Comparison of ENCODE assay signal across 8 cellular contexts in the genomic region with DNA sequence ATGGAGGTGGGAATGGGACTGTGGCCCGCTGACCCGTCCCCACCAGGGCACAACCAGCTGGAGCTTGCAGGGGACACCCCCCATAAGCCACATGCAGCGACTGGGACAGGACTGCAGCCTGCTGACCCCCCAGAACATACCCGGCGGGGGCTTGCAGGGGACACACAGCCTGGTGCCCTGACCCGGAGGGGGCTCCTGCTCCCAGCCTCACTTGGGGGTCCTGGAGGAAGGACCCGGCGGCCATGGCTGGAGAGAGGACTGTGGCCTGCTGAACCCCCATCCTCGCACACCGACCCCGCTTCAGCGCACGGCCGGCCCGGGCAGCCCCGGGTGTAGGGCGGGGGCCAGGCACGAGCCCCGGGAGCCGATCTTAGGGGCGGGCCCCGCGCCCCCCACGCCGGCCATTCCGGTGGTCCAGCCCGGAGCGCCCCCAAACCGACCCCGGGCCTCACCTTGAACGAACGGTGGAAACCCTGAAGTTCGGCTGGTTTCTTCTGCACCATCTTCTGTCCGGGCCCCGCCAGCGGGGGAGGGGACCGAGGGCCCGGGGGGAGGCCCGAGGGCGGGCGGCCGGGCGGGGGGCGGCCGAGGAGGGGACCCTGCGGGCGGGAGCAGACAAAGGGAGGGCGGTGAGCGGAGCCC. TPM values are rescaled to one million over a fixed set of nuclear protein-coding genes. Genes with fewer than 3 reads are reported as not detected.
DNase-seq lines count a peak whose midpoint lies in the region; ATAC-seq lines count a peak whose summit lies in the region.

No MANE protein-coding gene starts in this region.

- peaks cover 26% of the 10 kb centered on the region for H3K4me1 Mint-ChIP-seq in activated naive CD8-positive, alpha-beta T cell treated with anti-CD3 and anti-CD28 coated beads, Interleukin-2, amount 10 ng/mL, durations not matched to agents 7 days and 5 days
- peaks cover 56% of the 10 kb centered on the region for H3K4me1 Mint-ChIP-seq in stimulated activated naive CD8-positive, alpha-beta T cell treated with anti-CD3 and anti-CD28 coated beads, Interleukin-15, Interleukin-2, amounts not matched to agents 100 ng/mL and 50 ng/mL, for 24 hours (ENCODE audit: low read depth)

- H3K4me3 ChIP-seq in iPS-18c (ENCODE audit: insufficient read depth, low read depth, low read length): peak overlapping the region; percentile 79

- peak overlapping the region; percentile 91 for H3K4me3 Mint-ChIP-seq in activated naive CD8-positive, alpha-beta T cell treated with anti-CD3 and anti-CD28 coated beads, Interleukin-2, amount 10 ng/mL, durations not matched to agents 7 days and 5 days
- peak overlapping the region; percentile 84 for H3K4me3 Mint-ChIP-seq in stimulated activated naive CD8-positive, alpha-beta T cell treated with anti-CD3 and anti-CD28 coated beads, Interleukin-15, Interleukin-2, amounts not matched to agents 100 ng/mL and 50 ng/mL, for 24 hours

- ATAC-seq in HG03139 (IDR thresholded peaks at IDR 0.05; ENCODE audit: unreplicated experiment): peak; percentile 1
- peak; percentile 6 for ATAC-seq in activated naive CD8-positive, alpha-beta T cell treated with anti-CD3 and anti-CD28 coated beads, Interleukin-2, amount 10 ng/mL, durations not matched to agents 7 days and 5 days (ENCODE audit: low read depth)
- no peak for ATAC-seq in GM19351 (IDR thresholded peaks at IDR 0.05; ENCODE audit: unreplicated experiment)

- no peaks in the 10 kb centered on the region for H3K27me3 Mint-ChIP-seq in activated naive CD8-positive, alpha-beta T cell treated with anti-CD3 and anti-CD28 coated beads, Interleukin-2, amount 10 ng/mL, durations not matched to agents 7 days and 5 days
- no peaks in the 10 kb centered on the region for H3K27me3 Mint-ChIP-seq in stimulated activated naive CD8-positive, alpha-beta T cell treated with anti-CD3 and anti-CD28 coated beads, Interleukin-15, Interleukin-2, amounts not matched to agents 100 ng/mL and 50 ng/mL, for 24 hours

- peaks cover 7% of the 10 kb centered on the region for H3K36me3 Mint-ChIP-seq in activated naive CD8-positive, alpha-beta T cell treated with anti-CD3 and anti-CD28 coated beads, Interleukin-2, amount 10 ng/mL, durations not matched to agents 7 days and 5 days
- H3K36me3 Mint-ChIP-seq in stimulated activated naive CD8-positive, alpha-beta T cell treated with anti-CD3 and anti-CD28 coated beads, Interleukin-15, Interleukin-2, amounts not matched to agents 100 ng/mL and 50 ng/mL, for 24 hours (ENCODE audit: low read depth): no peaks in the 10 kb centered on the region

- no peaks in the 10 kb centered on the region for H3K9me3 ChIP-seq in iPS-18c (ENCODE audit: control insufficient read depth, insufficient read depth, low read length)

- DNase-seq in NCI-H146 (lab: John Stamatoyannopoulos, UW): peak; percentile 11
- DNase-seq in NCI-H146 treated with DMSO at 0.1 percent for 48 hours (lab: John Stamatoyannopoulos, UW; ENCODE audit: unreplicated experiment): no peak
- DNase-seq in activated naive CD8-positive, alpha-beta T cell treated with anti-CD3 and anti-CD28 coated beads, Interleukin-2, amount 10 ng/mL, durations not matched to agents 7 days and 5 days: peak; percentile 67
- no peak for DNase-seq in OCI-M2 (lab: John Stamatoyannopoulos, UW; ENCODE audit: unreplicated experiment)

- POLR2A ChIA-PET in activated naive CD8-positive, alpha-beta T cell treated with anti-CD3 and anti-CD28 coated beads, Interleukin-2, amount 10 ng/mL, durations not matched to agents 7 days and 5 days (lab: Charles Lee): interaction anchor here (0.6 to 5.2 kb wide), 12 partner anchors 8 to 107 kb away, joined by 3 to 73 read pairs (median 4); no protein-coding TSS in a partner anchor

- peak overlapping the region; percentile 77 for H3K27ac Mint-ChIP-seq in activated naive CD8-positive, alpha-beta T cell treated with anti-CD3 and anti-CD28 coated beads, Interleukin-2, amount 10 ng/mL, durations not matched to agents 7 days and 5 days
- no peak overlapping the region for H3K27ac Mint-ChIP-seq in stimulated activated naive CD8-positive, alpha-beta T cell treated with anti-CD3 and anti-CD28 coated beads, Interleukin-15, Interleukin-2, amounts not matched to agents 100 ng/mL and 50 ng/mL, for 24 hours

- H3K9me3 Mint-ChIP-seq in activated naive CD8-positive, alpha-beta T cell treated with anti-CD3 and anti-CD28 coated beads, Interleukin-2, amount 10 ng/mL, durations not matched to agents 7 days and 5 days: no peaks in the 10 kb centered on the region
- H3K9me3 Mint-ChIP-seq in stimulated activated naive CD8-positive, alpha-beta T cell treated with anti-CD3 and anti-CD28 coated beads, Interleukin-15, Interleukin-2, amounts not matched to agents 100 ng/mL and 50 ng/mL, for 24 hours: no peaks in the 10 kb centered on the region

RNA-seq across cellular contexts. Expression of gene MKNK2, which starts 0.6 kb away (rescaled TPM):
- total RNA-seq in activated naive CD8-positive, alpha-beta T cell treated with anti-CD3 and anti-CD28 coated beads, Interleukin-2, amount 10 ng/mL, durations not matched to agents 7 days and 5 days: 100 to 1,000 TPM; 319 to 341 TPM

RNA-seq across cellular contexts. Expression of gene BTBD2, which starts 35.0 kb away (rescaled TPM):
- 10 to 100 TPM; 55.0 to 61.4 TPM for total RNA-seq in activated naive CD8-positive, alpha-beta T cell treated with anti-CD3 and anti-CD28 coated beads, Interleukin-2, amount 10 ng/mL, durations not matched to agents 7 days and 5 days

RNA-seq across cellular contexts. Expression of gene MOB3A, which starts 45.7 kb away (rescaled TPM):
- total RNA-seq in activated naive CD8-positive, alpha-beta T cell treated with anti-CD3 and anti-CD28 coated beads, Interleukin-2, amount 10 ng/mL, durations not matched to agents 7 days and 5 days: 100 to 1,000 TPM; 190 to 200 TPM

RNA-seq across cellular contexts. Expression of gene IZUMO4, which starts 46.2 kb away (rescaled TPM):
- total RNA-seq in activated naive CD8-positive, alpha-beta T cell treated with anti-CD3 and anti-CD28 coated beads, Interleukin-2, amount 10 ng/mL, durations not matched to agents 7 days and 5 days: 10 to 100 TPM; 16.0 to 17.7 TPM

Comparison
In these comparisons a context has a peak if more than half of its experiments do, and no peak if none do; other contexts are left out.
1. DNase-seq: peak in NCI-H146 (single experiment) and activated naive CD8-positive, alpha-beta T cell treated with anti-CD3 and anti-CD28 coated beads, Interleukin-2, amount 10 ng/mL, durations not matched to agents 7 days and 5 days (single experiment); none in NCI-H146 treated with DMSO at 0.1 percent for 48 hours (single experiment) and OCI-M2 (single experiment).